ENCODE assay signal across 14 cellular contexts in the genomic region with DNA sequence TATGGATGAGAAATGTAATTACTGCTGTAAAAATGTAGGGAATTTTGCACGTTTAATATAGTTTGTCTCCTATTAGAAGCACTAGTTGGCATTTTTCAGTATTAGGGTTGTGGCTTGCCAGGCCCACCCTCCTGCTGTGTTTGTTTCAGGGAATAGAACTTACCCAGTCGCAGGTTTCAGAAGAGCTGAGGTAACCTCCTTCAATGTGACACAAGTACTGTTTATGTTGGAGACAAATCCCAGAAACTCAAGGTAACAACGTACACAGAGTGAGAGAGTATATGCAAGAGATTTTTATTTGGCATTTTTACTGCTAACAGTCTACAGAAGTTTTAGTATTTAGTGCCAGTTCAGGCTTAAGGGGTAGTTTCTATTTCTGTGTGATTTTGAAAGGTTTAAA.
DNase-seq lines count a peak whose midpoint lies in the region; ATAC-seq, FAIRE-seq and TF ChIP-seq lines count a peak whose summit lies in the region.
"Had no signal": no experiment of that assay in that cellular context is flagged by ENCODE, and none has a peak within 500 bp of the region (broad histone marks: within the 10 kb centered on the region; RNA-seq: fewer than 3 reads in every experiment).

No MANE protein-coding gene starts in this region.

- H3K27ac ChIP-seq in SJSA1: peak overlapping the region; percentile 46
- H3K27ac ChIP-seq in esophagus muscularis mucosa (replicated peaks in 1 of 4): peak overlapping the region; percentile 43 to 64 (median 56)
- peak overlapping the region; percentile 55 for H3K27ac ChIP-seq in osteoblast (ENCODE audit: low read depth, low read length)
- H3K27ac ChIP-seq: psoas muscle had no signal

- H2AFZ ChIP-seq in osteoblast (ENCODE audit: low read length): no peak overlapping the region

- H3K4me3 ChIP-seq in SJSA1 (no peak overlapping the region), esophagus muscularis mucosa (no peak overlapping the region), osteoblast (ENCODE audit: insufficient read depth, low read length) (no peak overlapping the region)
- H3K4me3 ChIP-seq: psoas muscle had no signal

- peak; percentile 20 for FAIRE-seq in GM12891 (lab: Jason Lieb, UNC)

- H3K36me3 ChIP-seq in SJSA1 (no peaks in the 10 kb centered on the region), esophagus muscularis mucosa (no peaks in the 10 kb centered on the region), osteoblast (ENCODE audit: insufficient read depth, low read length) (no peaks in the 10 kb centered on the region)

- no peak for TF ChIP-seq EP300 in esophagus muscularis mucosa (IDR thresholded peaks at IDR 0.05)

- no peak overlapping the region for H3K4me2 ChIP-seq in osteoblast (ENCODE audit: insufficient read depth, low read length)

- H3K4me1 ChIP-seq in SJSA1 (replicated peaks) (peaks cover 17% of the 10 kb centered on the region), esophagus muscularis mucosa (peaks cover 12 to 46% (median 38%) of the 10 kb centered on the region in 4 donors), osteoblast (ENCODE audit: insufficient read depth, low read length) (peaks cover 14% of the 10 kb centered on the region)
- H3K4me1 ChIP-seq: psoas muscle had no signal

- WGBS in esophagus muscularis mucosa: 63% methylated on average over 3 of the region's 3 CpGs

- no peak for TF ChIP-seq POLR2A in GM12891 (IDR thresholded peaks at IDR 0.05; ENCODE audit: low read depth, low read length)
- no peak for TF ChIP-seq POLR2A in esophagus muscularis mucosa (IDR thresholded peaks at IDR 0.05; ENCODE audit: low read depth)

- intact Hi-C loops in esophagus muscularis mucosa (cut with DNase I): no loop called here

- no peaks in the 10 kb centered on the region for H3K79me2 ChIP-seq in osteoblast (ENCODE audit: insufficient read depth, low read length)

- H3K9me3 ChIP-seq in SJSA1 (replicated peaks): peaks cover 12% of the 10 kb centered on the region; the same call in 1 of the 2 replicates
- H3K9me3 ChIP-seq in esophagus muscularis mucosa: peaks cover 0 to 10% (median 8%) of the 10 kb centered on the region in 4 donors
- peaks cover 10% of the 10 kb centered on the region for H3K9me3 ChIP-seq in osteoblast (ENCODE audit: low read depth, low read length)

- no peak for DNase-seq in GM12891 (ENCODE audit: insufficient read length, low spot score)
- no peak for DNase-seq in SJSA1 (ENCODE audit: low read depth in 1 of 2, low spot score in 2 of 2)
- no peak for DNase-seq in esophagus muscularis mucosa (ENCODE audit: extremely low spot score)
- no peak for DNase-seq in osteoblast (ENCODE audit: insufficient read length, low spot score, missing footprints)
- no peak for DNase-seq in stimulated activated naive CD4-positive, alpha-beta T cell treated with Interleukin-2 at 50 U/mL for 16 hours (lab: John Stamatoyannopoulos, UW)
- no peak for DNase-seq in NCI-H526 (lab: John Stamatoyannopoulos, UW)
- DNase-seq in iPS-NIHi11 (ENCODE audit: low spot score): no peak
- DNase-seq: CD4-positive, alpha-beta T cell; NCI-H1105 treated with DMSO at 0.1 percent for 48 hours; psoas muscle; RPMI8226; stimulated activated CD4-positive, alpha-beta T cell treated with anti-CD3 and anti-CD28 coated beads, Interleukin-12 subunit alpha, Interleukin-12 subunit beta, amount 100 ng/mL, for 4 hours; stimulated activated naive CD8-positive, alpha-beta T cell treated with anti-CD3 and anti-CD28 coated beads, Interleukin-15, Interleukin-2, amounts not matched to agents 100 U/mL and 50 U/mL, for 24 hours had no signal

- H3K27me3 ChIP-seq in SJSA1 (replicated peaks) (no peaks in the 10 kb centered on the region), esophagus muscularis mucosa (no peaks in the 10 kb centered on the region), osteoblast (ENCODE audit: insufficient read depth, low read length) (no peaks in the 10 kb centered on the region)

- no peaks in the 10 kb centered on the region for H4K20me1 ChIP-seq in osteoblast (ENCODE audit: insufficient read depth, low read length)

- TF ChIP-seq CTCF in esophagus muscularis mucosa (IDR thresholded peaks at IDR 0.05) (no peak), osteoblast (IDR thresholded peaks at IDR 0.05; ENCODE audit: extremely low read depth, low read depth, low read length) (no peak)

- ATAC-seq in GM18868 (IDR thresholded peaks at IDR 0.05; ENCODE audit: unreplicated experiment): no peak
- ATAC-seq: psoas muscle; stimulated activated naive CD8-positive, alpha-beta T cell treated with anti-CD3 and anti-CD28 coated beads, Interleukin-15, Interleukin-2, amounts not matched to agents 100 U/mL and 50 U/mL, for 24 hours had no signal

TF ChIP-seq in GM12891, 5 proteins besides CTCF, POLR2A, EP300 and RAD21:
- TF ChIP-seq PAX5 (IDR thresholded peaks at IDR 0.05; ENCODE audit: insufficient read depth, low read length, severe bottlenecking) (no peak), SPI1 (IDR thresholded peaks at IDR 0.05; ENCODE audit: low read depth, low read length) (no peak), POLR2AphosphoS5 (IDR thresholded peaks at IDR 0.05; ENCODE audit: low read depth, low read length) (no peak), POU2F2 (IDR thresholded peaks at IDR 0.05; ENCODE audit: low read depth, low read length) (no peak), TAF1 (IDR thresholded peaks at IDR 0.05; ENCODE audit: low read depth, low read length) (no peak)
TF ChIP-seq in GM12891: peak in this region for 0.
